In genomic region chr14:21917699-21918436, GRCh38 we compare ENCODE assay signal across 7 cellular contexts.
A peak's percentile ranks its signal among the peaks of the same experiment; 100 is the strongest.
DNase-seq lines count a peak whose midpoint lies in the region; ATAC-seq and TF ChIP-seq lines count a peak whose summit lies in the region.

No MANE protein-coding gene starts in this region.

- H2BK5ac ChIP-seq in trophoblast cell (ENCODE audit: low read depth, low read length, poor library complexity) = no peak overlapping the region

- H3K27ac ChIP-seq in OCI-LY1 (ENCODE audit: low read depth, low read length, poor library complexity, severe bottlenecking) (no peak overlapping the region), trophoblast cell (ENCODE audit: low read depth, low read length) (no peak overlapping the region)

- WGBS in trophoblast cell (ENCODE audit: extremely low coverage, insufficient coverage, insufficient read length) = no CpG with 5 or more reads among the region's 4 CpGs

- H4K91ac ChIP-seq in trophoblast cell (ENCODE audit: low read depth, low read length) = no peak overlapping the region

- CTCF ChIA-PET in GM10248 (lab: Yijun Ruan, JAX) = interaction anchor here (0.7 to 2.8 kb wide), 21 partner anchors 11 to 275 kb away, joined by 3 to 14 read pairs (median 4); no protein-coding TSS in a partner anchor

- H3K14ac ChIP-seq in trophoblast cell (ENCODE audit: low read length) = no peak overlapping the region

- no peak overlapping the region for H2AK5ac ChIP-seq in trophoblast cell (ENCODE audit: low read length)

- ATAC-seq in HG02610 (IDR thresholded peaks at IDR 0.05; ENCODE audit: unreplicated experiment) = peak; percentile 51

- H3K79me1 ChIP-seq in trophoblast cell (ENCODE audit: low read length) = no peaks in the 10 kb centered on the region

- H2BK12ac ChIP-seq in trophoblast cell (ENCODE audit: low read length) = no peak overlapping the region

- no peak overlapping the region for H2BK120ac ChIP-seq in trophoblast cell (ENCODE audit: insufficient read depth, low read length, poor library complexity)

- TF ChIP-seq CTCF in GM10248 (IDR thresholded peaks at IDR 0.05; ENCODE audit: control extremely low read depth, extremely low read depth, low read depth, missing control alignments) = peak; percentile 90
- TF ChIP-seq CTCF in OCI-LY1 (IDR thresholded peaks at IDR 0.05; ENCODE audit: low read length) = peak; percentile 94

- no peak overlapping the region for H3K9ac ChIP-seq in OCI-LY1 (ENCODE audit: low read length)
- no peak overlapping the region for H3K9ac ChIP-seq in trophoblast cell (ENCODE audit: low read length)

- no peaks in the 10 kb centered on the region for H3K27me3 ChIP-seq in OCI-LY1 (ENCODE audit: insufficient read depth, low read length)
- no peaks in the 10 kb centered on the region for H3K27me3 ChIP-seq in trophoblast cell (ENCODE audit: insufficient read depth, low read length)

- no peaks in the 10 kb centered on the region for H3K36me3 ChIP-seq in OCI-LY1 (ENCODE audit: insufficient read depth, low read length)
- no peaks in the 10 kb centered on the region for H3K36me3 ChIP-seq in trophoblast cell (ENCODE audit: control insufficient read depth in 1 of 2, insufficient read depth in 2 of 2, low read length in 2 of 2)

- no peaks in the 10 kb centered on the region for H4K20me1 ChIP-seq in OCI-LY1 (ENCODE audit: insufficient read depth, low read length)

- H3K9me3 ChIP-seq in OCI-LY1 (ENCODE audit: low read length) (no peaks in the 10 kb centered on the region), trophoblast cell (ENCODE audit: insufficient read depth, low read depth, low read length) (no peaks in the 10 kb centered on the region)

- H3K4ac ChIP-seq in trophoblast cell (ENCODE audit: low read depth, low read length) = no peak overlapping the region

- H3K79me2 ChIP-seq in OCI-LY1 (ENCODE audit: insufficient read depth, low read length) (no peaks in the 10 kb centered on the region), trophoblast cell (ENCODE audit: control insufficient read depth, insufficient read depth, low read length, poor library complexity) (no peaks in the 10 kb centered on the region)

- no peaks in the 10 kb centered on the region for H3K9me2 ChIP-seq in OCI-LY1 (ENCODE audit: low read depth, low read length)

- H2AFZ ChIP-seq in OCI-LY1 (ENCODE audit: low read length) (no peak overlapping the region), trophoblast cell (ENCODE audit: insufficient read depth, low read length, poor library complexity) (no peak overlapping the region)

- H3K23ac ChIP-seq in trophoblast cell (ENCODE audit: low read length) = no peak overlapping the region

- H3K4me2 ChIP-seq in OCI-LY1 (ENCODE audit: low read length) = peak overlapping the region; percentile 50
- H3K4me2 ChIP-seq in trophoblast cell (ENCODE audit: low read length) = no peak overlapping the region

- POLR2A ChIA-PET in GM10248 (lab: Yijun Ruan, JAX) = no interaction called here

- no peak overlapping the region for H3K18ac ChIP-seq in trophoblast cell (ENCODE audit: low read length)

- H4K8ac ChIP-seq in trophoblast cell (ENCODE audit: low read depth, low read length) = no peak overlapping the region

- DNase-seq in GM10248 (ENCODE audit: extremely low spot score) (peak; percentile 17), foreskin melanocyte (peak; percentile 23), trophoblast cell (peak; percentile 45 to 78), 8988T (no peak)
- peak; percentile 77 for DNase-seq in activated effector memory CD4-positive, alpha-beta T cell treated with anti-CD3 and anti-CD28 coated beads, Interleukin-2, amount 50 U/mL, for 16 hours

- H3K4me1 ChIP-seq in OCI-LY1 (ENCODE audit: insufficient read depth, low read length, severe bottlenecking) (peaks cover 16% of the 10 kb centered on the region), trophoblast cell (ENCODE audit: control insufficient read depth in 1 of 2, insufficient read depth in 2 of 2, low read length in 2 of 2) (no peaks in the 10 kb centered on the region)

- no peak overlapping the region for H4K12ac ChIP-seq in trophoblast cell (ENCODE audit: low read depth, low read length)

- no peaks in the 10 kb centered on the region for H3F3A ChIP-seq in OCI-LY1 (ENCODE audit: insufficient read depth, low read length)

- H3K4me3 ChIP-seq in OCI-LY1 (ENCODE audit: low read depth, low read length, poor library complexity, severe bottlenecking) (no peak overlapping the region), trophoblast cell (ENCODE audit: low read depth, low read length) (no peak overlapping the region)
